16 cellular contexts compared by ENCODE assay signal in genomic region chr2:133044556-133044955, GRCh38.
DNase-seq lines count a peak whose midpoint lies in the region; FAIRE-seq and TF ChIP-seq lines count a peak whose summit lies in the region.
"Had no signal": no experiment of that assay in that cellular context is flagged by ENCODE, and none has a peak within 500 bp of the region (broad histone marks: within the 10 kb centered on the region; RNA-seq: fewer than 3 reads in every experiment).

No MANE protein-coding gene starts in this region.

- no peak overlapping the region for H3K4me3 ChIP-seq in HEK293 (ENCODE audit: low read depth, low read length)
- no peak overlapping the region for H3K4me3 ChIP-seq in bronchial epithelial cell (ENCODE audit: low read depth, low read length)
- no peak overlapping the region for H3K4me3 ChIP-seq in suprapubic skin
- H3K4me3 ChIP-seq: SK-N-MC had no signal

- H3K4me1 ChIP-seq in HEK293 (ENCODE audit: control insufficient read depth, insufficient read depth, low read length) (no peaks in the 10 kb centered on the region), suprapubic skin (no peaks in the 10 kb centered on the region)

- no peak for TF ChIP-seq EP300 in suprapubic skin (IDR thresholded peaks at IDR 0.05)

- H3K9me3 ChIP-seq in HEK293 (ENCODE audit: control insufficient read depth, insufficient read depth, low read depth, low read length), result no peaks in the 10 kb centered on the region
- no peaks in the 10 kb centered on the region for H3K9me3 ChIP-seq in suprapubic skin

- intact Hi-C loops in activated T-helper 2 cell treated with anti-CD3 and anti-CD28 coated beads, Interferon-gamma antibody, Interleukin-2, Interleukin-4, amounts not matched to agents 10 μg/mL and 5 μg/mL and 100 μg/mL, durations not matched to agents 14 hours and 24 hours and 36 hours (cut with micrococcal nuclease), result no loop called here

- no peaks in the 10 kb centered on the region for H3K4me1 Mint-ChIP-seq in nephron progenitor cell
- H3K4me1 Mint-ChIP-seq in activated T-helper 2 cell treated with anti-CD3 and anti-CD28 coated beads, Interferon-gamma antibody, Interleukin-2, Interleukin-4, amounts not matched to agents 10 μg/mL and 5 μg/mL and 100 μg/mL, durations not matched to agents 14 hours and 24 hours and 36 hours (ENCODE audit: low read depth), result no peaks in the 10 kb centered on the region
- H3K4me1 Mint-ChIP-seq: CD4-positive, alpha-beta memory T cell had no signal

- no peak for TF ChIP-seq POLR2A in suprapubic skin (IDR thresholded peaks at IDR 0.05)

- H3K36me3 Mint-ChIP-seq in nephron progenitor cell (ENCODE audit: low read depth), result no peaks in the 10 kb centered on the region
- no peaks in the 10 kb centered on the region for H3K36me3 Mint-ChIP-seq in activated T-helper 2 cell treated with anti-CD3 and anti-CD28 coated beads, Interferon-gamma antibody, Interleukin-2, Interleukin-4, amounts not matched to agents 10 μg/mL and 5 μg/mL and 100 μg/mL, durations not matched to agents 14 hours and 24 hours and 36 hours (ENCODE audit: low read depth)
- H3K36me3 Mint-ChIP-seq: CD4-positive, alpha-beta memory T cell had no signal

- no peaks in the 10 kb centered on the region for H3K9me3 Mint-ChIP-seq in nephron progenitor cell
- H3K9me3 Mint-ChIP-seq in activated T-helper 2 cell treated with anti-CD3 and anti-CD28 coated beads, Interferon-gamma antibody, Interleukin-2, Interleukin-4, amounts not matched to agents 10 μg/mL and 5 μg/mL and 100 μg/mL, durations not matched to agents 14 hours and 24 hours and 36 hours, result no peaks in the 10 kb centered on the region

- H3K27ac Mint-ChIP-seq in nephron progenitor cell, result peak overlapping the region; percentile 83
- no peak overlapping the region for H3K27ac Mint-ChIP-seq in activated T-helper 2 cell treated with anti-CD3 and anti-CD28 coated beads, Interferon-gamma antibody, Interleukin-2, Interleukin-4, amounts not matched to agents 10 μg/mL and 5 μg/mL and 100 μg/mL, durations not matched to agents 14 hours and 24 hours and 36 hours
- H3K27ac Mint-ChIP-seq: CD4-positive, alpha-beta memory T cell had no signal

- no peaks in the 10 kb centered on the region for H3K27me3 Mint-ChIP-seq in nephron progenitor cell (ENCODE audit: low read depth, poor library complexity)
- no peaks in the 10 kb centered on the region for H3K27me3 Mint-ChIP-seq in activated T-helper 2 cell treated with anti-CD3 and anti-CD28 coated beads, Interferon-gamma antibody, Interleukin-2, Interleukin-4, amounts not matched to agents 10 μg/mL and 5 μg/mL and 100 μg/mL, durations not matched to agents 14 hours and 24 hours and 36 hours (ENCODE audit: low read depth)
- H3K27me3 Mint-ChIP-seq: CD4-positive, alpha-beta memory T cell had no signal

- no peak for FAIRE-seq in bronchial epithelial cell (lab: Jason Lieb, UNC)
- FAIRE-seq: GM12892 had no signal

- H3K27ac ChIP-seq in HEK293 (ENCODE audit: extremely low read depth, low read depth, low read length) (no peak overlapping the region), suprapubic skin (no peak overlapping the region)
- H3K27ac ChIP-seq: 22Rv1, SK-N-MC had no signal

- no peaks in the 10 kb centered on the region for H3K36me3 ChIP-seq in HEK293 (ENCODE audit: control insufficient read depth in 2 of 2, insufficient read depth in 1 of 2, low read length in 2 of 2)
- H3K36me3 ChIP-seq in bronchial epithelial cell (ENCODE audit: control insufficient read depth, insufficient read depth, low read length), result no peaks in the 10 kb centered on the region
- no peaks in the 10 kb centered on the region for H3K36me3 ChIP-seq in suprapubic skin

- CTCF ChIA-PET in HEK293 (lab: Yijun Ruan, JAX), result no interaction called here

- H3K27me3 ChIP-seq in bronchial epithelial cell (ENCODE audit: control insufficient read depth, insufficient read depth, low read length) (no peaks in the 10 kb centered on the region), suprapubic skin (no peaks in the 10 kb centered on the region)

- no peak overlapping the region for H3K4me3 Mint-ChIP-seq in nephron progenitor cell
- no peak overlapping the region for H3K4me3 Mint-ChIP-seq in activated T-helper 2 cell treated with anti-CD3 and anti-CD28 coated beads, Interferon-gamma antibody, Interleukin-2, Interleukin-4, amounts not matched to agents 10 μg/mL and 5 μg/mL and 100 μg/mL, durations not matched to agents 14 hours and 24 hours and 36 hours (ENCODE audit: low read depth)
- H3K4me3 Mint-ChIP-seq: CD4-positive, alpha-beta memory T cell had no signal

- POLR2A ChIA-PET in HEK293 (lab: Yijun Ruan, JAX), result no interaction called here

- 67% methylated on average over 4 of the region's 4 CpGs for WGBS in suprapubic skin

- no peak for TF ChIP-seq CTCF in HEK293 (tag by site-specific recombination; IDR thresholded peaks at IDR 0.05)
- no peak for TF ChIP-seq CTCF in bronchial epithelial cell (IDR thresholded peaks at IDR 0.05; ENCODE audit: insufficient read depth, low read length, severe bottlenecking)
- no peak for TF ChIP-seq CTCF in nephron progenitor cell (IDR thresholded peaks at IDR 0.05)
- TF ChIP-seq CTCF in suprapubic skin (IDR thresholded peaks at IDR 0.05), result no peak

- DNase-seq in DMS 273 (lab: John Stamatoyannopoulos, UW; ENCODE audit: unreplicated experiment) (peak; percentile 25), DMS 273 treated with DMSO at 0.1 percent for 48 hours (lab: John Stamatoyannopoulos, UW) (no peak), bronchial epithelial cell (ENCODE audit: low read depth) (peak; percentile 31), nephron progenitor cell (no peak), SHP77 treated with DMSO at 0.1 percent for 48 hours (lab: John Stamatoyannopoulos, UW) (no peak), suprapubic skin (ENCODE audit: low spot score in 2 of 2) (no peak)
- no peak for DNase-seq in activated T-helper 2 cell treated with anti-CD3 and anti-CD28 coated beads, Interferon-gamma antibody, Interleukin-2, Interleukin-4, amounts not matched to agents 10 μg/mL and 5 μg/mL and 100 μg/mL, durations not matched to agents 14 hours and 24 hours and 36 hours (ENCODE audit: low spot score)
- DNase-seq: CD4-positive, alpha-beta memory T cell; H7; NCI-H1417 treated with DMSO at 0.1 percent for 48 hours; NCI-H1930; NCI-H524 treated with DMSO at 0.1 percent for 48 hours had no signal

TF ChIP-seq in HEK293, 187 proteins besides CTCF, POLR2A, EP300 and RAD21:
- TF ChIP-seq, protein P1, sequence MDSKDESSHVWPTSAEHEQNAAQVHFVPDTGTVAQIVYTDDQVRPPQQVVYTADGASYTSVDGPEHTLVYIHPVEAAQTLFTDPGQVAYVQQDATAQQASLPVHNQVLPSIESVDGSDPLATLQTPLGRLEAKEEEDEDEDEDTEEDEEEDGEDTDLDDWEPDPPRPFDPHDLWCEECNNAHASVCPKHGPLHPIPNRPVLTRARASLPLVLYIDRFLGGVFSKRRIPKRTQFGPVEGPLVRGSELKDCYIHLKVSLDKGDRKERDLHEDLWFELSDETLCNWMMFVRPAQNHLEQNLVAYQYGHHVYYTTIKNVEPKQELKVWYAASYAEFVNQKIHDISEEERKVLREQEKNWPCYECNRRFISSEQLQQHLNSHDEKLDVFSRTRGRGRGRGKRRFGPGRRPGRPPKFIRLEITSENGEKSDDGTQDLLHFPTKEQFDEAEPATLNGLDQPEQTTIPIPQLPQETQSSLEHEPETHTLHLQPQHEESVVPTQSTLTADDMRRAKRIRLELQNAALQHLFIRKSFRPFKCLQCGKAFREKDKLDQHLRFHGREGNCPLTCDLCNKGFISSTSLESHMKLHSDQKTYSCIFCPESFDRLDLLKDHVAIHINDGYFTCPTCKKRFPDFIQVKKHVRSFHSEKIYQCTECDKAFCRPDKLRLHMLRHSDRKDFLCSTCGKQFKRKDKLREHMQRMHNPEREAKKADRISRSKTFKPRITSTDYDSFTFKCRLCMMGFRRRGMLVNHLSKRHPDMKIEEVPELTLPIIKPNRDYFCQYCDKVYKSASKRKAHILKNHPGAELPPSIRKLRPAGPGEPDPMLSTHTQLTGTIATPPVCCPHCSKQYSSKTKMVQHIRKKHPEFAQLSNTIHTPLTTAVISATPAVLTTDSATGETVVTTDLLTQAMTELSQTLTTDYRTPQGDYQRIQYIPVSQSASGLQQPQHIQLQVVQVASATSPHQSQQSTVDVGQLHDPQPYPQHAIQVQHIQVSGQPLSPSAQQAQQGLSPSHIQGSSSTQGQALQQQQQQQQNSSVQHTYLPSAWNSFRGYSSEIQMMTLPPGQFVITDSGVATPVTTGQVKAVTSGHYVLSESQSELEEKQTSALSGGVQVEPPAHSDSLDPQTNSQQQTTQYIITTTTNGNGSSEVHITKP (tag by site-specific recombination; IDR thresholded peaks at IDR 0.05), result peak; percentile 28; the same call in 1 of the 2 replicates
- peak; percentile 53; the same call in 1 of the 2 replicates for TF ChIP-seq ZNF133 (tag by site-specific recombination; IDR thresholded peaks at IDR 0.05)
- TF ChIP-seq ZBTB21 (tag by site-specific recombination; IDR thresholded peaks at IDR 0.05), result no peak
- no peak for TF ChIP-seq ZNF555 (tag by site-specific recombination; conservative IDR thresholded peaks at IDR 0.05)
- TF ChIP-seq GLIS1 (tag by site-specific recombination; IDR thresholded peaks at IDR 0.05), result peak; percentile 26; the same call in 1 of the 2 replicates
- no peak for TF ChIP-seq ZIC2 (tag by site-specific recombination; IDR thresholded peaks at IDR 0.05)

Comparison
In these comparisons a context has a peak if more than half of its experiments do, and no peak if none do; other contexts are left out.
1. DNase-seq: peak in DMS 273 (single experiment) and bronchial epithelial cell (single experiment); none in DMS 273 treated with DMSO at 0.1 percent for 48 hours (single experiment), nephron progenitor cell (single experiment), activated T-helper 2 cell treated with anti-CD3 and anti-CD28 coated beads, Interferon-gamma antibody, Interleukin-2, Interleukin-4, amounts not matched to agents 10 μg/mL and 5 μg/mL and 100 μg/mL, durations not matched to agents 14 hours and 24 hours and 36 hours (single experiment), SHP77 treated with DMSO at 0.1 percent for 48 hours (single experiment) and suprapubic skin (0 of 2).